In the genomic region with DNA sequence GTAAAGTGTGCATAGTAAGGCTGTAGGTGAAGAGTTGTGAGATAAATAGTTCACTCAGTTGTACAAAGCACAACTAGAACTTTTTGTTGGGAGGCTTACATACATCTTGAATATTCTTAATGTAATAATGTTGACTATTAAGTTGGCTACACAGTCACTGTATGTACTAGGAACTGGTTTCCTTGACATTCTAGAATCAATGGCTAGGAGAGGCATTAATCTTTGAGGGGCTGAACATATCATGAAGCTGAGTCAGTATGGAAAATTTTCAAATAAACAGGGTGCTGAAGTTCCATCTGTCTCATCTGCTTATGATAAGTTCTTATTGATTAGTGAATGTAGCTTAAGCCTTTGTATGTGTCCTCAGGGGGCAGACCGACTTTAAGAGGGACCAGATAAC, we compare ENCODE assay signal across 1 cellular context.
TF ChIP-seq lines count a peak whose summit lies in the region.

No MANE protein-coding gene starts in this region.

TF ChIP-seq in GM23338, 12 proteins besides CTCF, POLR2A, EP300 and RAD21 (continued from another document):
- TF ChIP-seq, protein P1, sequence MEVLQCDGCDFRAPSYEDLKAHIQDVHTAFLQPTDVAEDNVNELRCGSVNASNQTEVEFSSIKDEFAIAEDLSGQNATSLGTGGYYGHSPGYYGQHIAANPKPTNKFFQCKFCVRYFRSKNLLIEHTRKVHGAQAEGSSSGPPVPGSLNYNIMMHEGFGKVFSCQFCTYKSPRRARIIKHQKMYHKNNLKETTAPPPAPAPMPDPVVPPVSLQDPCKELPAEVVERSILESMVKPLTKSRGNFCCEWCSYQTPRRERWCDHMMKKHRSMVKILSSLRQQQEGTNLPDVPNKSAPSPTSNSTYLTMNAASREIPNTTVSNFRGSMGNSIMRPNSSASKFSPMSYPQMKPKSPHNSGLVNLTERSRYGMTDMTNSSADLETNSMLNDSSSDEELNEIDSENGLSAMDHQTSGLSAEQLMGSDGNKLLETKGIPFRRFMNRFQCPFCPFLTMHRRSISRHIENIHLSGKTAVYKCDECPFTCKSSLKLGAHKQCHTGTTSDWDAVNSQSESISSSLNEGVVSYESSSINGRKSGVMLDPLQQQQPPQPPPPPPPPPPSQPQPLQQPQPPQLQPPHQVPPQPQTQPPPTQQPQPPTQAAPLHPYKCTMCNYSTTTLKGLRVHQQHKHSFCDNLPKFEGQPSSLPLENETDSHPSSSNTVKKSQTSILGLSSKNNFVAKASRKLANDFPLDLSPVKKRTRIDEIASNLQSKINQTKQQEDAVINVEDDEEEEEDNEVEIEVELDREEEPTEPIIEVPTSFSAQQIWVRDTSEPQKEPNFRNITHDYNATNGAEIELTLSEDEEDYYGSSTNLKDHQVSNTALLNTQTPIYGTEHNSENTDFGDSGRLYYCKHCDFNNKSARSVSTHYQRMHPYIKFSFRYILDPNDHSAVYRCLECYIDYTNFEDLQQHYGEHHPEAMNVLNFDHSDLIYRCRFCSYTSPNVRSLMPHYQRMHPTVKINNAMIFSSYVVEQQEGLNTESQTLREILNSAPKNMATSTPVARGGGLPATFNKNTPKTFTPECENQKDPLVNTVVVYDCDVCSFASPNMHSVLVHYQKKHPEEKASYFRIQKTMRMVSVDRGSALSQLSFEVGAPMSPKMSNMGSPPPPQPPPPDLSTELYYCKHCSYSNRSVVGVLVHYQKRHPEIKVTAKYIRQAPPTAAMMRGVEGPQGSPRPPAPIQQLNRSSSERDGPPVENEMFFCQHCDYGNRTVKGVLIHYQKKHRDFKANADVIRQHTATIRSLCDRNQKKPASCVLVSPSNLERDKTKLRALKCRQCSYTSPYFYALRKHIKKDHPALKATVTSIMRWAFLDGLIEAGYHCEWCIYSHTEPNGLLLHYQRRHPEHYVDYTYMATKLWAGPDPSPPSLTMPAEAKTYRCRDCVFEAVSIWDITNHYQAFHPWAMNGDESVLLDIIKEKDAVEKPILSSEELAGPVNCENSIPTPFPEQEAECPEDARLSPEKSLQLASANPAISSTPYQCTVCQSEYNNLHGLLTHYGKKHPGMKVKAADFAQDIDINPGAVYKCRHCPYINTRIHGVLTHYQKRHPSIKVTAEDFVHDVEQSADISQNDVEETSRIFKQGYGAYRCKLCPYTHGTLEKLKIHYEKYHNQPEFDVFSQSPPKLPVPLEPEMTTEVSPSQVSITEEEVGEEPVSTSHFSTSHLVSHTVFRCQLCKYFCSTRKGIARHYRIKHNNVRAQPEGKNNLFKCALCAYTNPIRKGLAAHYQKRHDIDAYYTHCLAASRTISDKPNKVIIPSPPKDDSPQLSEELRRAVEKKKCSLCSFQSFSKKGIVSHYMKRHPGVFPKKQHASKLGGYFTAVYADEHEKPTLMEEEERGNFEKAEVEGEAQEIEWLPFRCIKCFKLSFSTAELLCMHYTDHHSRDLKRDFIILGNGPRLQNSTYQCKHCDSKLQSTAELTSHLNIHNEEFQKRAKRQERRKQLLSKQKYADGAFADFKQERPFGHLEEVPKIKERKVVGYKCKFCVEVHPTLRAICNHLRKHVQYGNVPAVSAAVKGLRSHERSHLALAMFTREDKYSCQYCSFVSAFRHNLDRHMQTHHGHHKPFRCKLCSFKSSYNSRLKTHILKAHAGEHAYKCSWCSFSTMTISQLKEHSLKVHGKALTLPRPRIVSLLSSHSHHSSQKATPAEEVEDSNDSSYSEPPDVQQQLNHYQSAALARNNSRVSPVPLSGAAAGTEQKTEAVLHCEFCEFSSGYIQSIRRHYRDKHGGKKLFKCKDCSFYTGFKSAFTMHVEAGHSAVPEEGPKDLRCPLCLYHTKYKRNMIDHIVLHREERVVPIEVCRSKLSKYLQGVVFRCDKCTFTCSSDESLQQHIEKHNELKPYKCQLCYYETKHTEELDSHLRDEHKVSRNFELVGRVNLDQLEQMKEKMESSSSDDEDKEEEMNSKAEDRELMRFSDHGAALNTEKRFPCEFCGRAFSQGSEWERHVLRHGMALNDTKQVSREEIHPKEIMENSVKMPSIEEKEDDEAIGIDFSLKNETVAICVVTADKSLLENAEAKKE (CRISPR knock-in tag; IDR thresholded peaks at IDR 0.05) = no peak
- TF ChIP-seq CREB1 (CRISPR knock-in tag; IDR thresholded peaks at IDR 0.05; ENCODE audit: low read depth) (no peak), EZH2phosphoT487 (IDR thresholded peaks at IDR 0.05; ENCODE audit: unreplicated experiment) (no peak), ZNF331 (CRISPR knock-in tag; IDR thresholded peaks at IDR 0.05; ENCODE audit: low read depth) (no peak), EZH2 (IDR thresholded peaks at IDR 0.05; ENCODE audit: low read depth, unreplicated experiment) (no peak), NANOG (IDR thresholded peaks at IDR 0.05; ENCODE audit: borderline replicate concordance) (no peak), JUNB (IDR thresholded peaks at IDR 0.05; ENCODE audit: unreplicated experiment) (no peak), STAT1 (IDR thresholded peaks at IDR 0.05; ENCODE audit: unreplicated experiment) (no peak), ZNF114 (CRISPR knock-in tag; IDR thresholded peaks at IDR 0.05) (no peak)
- TF ChIP-seq, protein P2, sequence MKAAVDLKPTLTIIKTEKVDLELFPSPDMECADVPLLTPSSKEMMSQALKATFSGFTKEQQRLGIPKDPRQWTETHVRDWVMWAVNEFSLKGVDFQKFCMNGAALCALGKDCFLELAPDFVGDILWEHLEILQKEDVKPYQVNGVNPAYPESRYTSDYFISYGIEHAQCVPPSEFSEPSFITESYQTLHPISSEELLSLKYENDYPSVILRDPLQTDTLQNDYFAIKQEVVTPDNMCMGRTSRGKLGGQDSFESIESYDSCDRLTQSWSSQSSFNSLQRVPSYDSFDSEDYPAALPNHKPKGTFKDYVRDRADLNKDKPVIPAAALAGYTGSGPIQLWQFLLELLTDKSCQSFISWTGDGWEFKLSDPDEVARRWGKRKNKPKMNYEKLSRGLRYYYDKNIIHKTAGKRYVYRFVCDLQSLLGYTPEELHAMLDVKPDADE (IDR thresholded peaks at IDR 0.05) = no peak
- TF ChIP-seq, protein P3, sequence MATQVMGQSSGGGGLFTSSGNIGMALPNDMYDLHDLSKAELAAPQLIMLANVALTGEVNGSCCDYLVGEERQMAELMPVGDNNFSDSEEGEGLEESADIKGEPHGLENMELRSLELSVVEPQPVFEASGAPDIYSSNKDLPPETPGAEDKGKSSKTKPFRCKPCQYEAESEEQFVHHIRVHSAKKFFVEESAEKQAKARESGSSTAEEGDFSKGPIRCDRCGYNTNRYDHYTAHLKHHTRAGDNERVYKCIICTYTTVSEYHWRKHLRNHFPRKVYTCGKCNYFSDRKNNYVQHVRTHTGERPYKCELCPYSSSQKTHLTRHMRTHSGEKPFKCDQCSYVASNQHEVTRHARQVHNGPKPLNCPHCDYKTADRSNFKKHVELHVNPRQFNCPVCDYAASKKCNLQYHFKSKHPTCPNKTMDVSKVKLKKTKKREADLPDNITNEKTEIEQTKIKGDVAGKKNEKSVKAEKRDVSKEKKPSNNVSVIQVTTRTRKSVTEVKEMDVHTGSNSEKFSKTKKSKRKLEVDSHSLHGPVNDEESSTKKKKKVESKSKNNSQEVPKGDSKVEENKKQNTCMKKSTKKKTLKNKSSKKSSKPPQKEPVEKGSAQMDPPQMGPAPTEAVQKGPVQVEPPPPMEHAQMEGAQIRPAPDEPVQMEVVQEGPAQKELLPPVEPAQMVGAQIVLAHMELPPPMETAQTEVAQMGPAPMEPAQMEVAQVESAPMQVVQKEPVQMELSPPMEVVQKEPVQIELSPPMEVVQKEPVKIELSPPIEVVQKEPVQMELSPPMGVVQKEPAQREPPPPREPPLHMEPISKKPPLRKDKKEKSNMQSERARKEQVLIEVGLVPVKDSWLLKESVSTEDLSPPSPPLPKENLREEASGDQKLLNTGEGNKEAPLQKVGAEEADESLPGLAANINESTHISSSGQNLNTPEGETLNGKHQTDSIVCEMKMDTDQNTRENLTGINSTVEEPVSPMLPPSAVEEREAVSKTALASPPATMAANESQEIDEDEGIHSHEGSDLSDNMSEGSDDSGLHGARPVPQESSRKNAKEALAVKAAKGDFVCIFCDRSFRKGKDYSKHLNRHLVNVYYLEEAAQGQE (IDR thresholded peaks at IDR 0.05; ENCODE audit: unreplicated experiment) = no peak
